Comparison of ENCODE assay signal across 15 cellular contexts in genomic region chr14:103111297-103111981, GRCh38. TPM values are rescaled to one million over a fixed set of nuclear protein-coding genes. Genes with fewer than 3 reads are reported as not detected.
A peak's percentile ranks its signal among the peaks of the same experiment; 100 is the strongest.
DNase-seq lines count a peak whose midpoint lies in the region; ATAC-seq and TF ChIP-seq lines count a peak whose summit lies in the region.
"Had no signal": no experiment of that assay in that cellular context is flagged by ENCODE, and none has a peak within 500 bp of the region (broad histone marks: within the 10 kb centered on the region; RNA-seq: fewer than 3 reads in every experiment).

No MANE protein-coding gene starts in this region.

- peak; percentile 59 for ATAC-seq in esophagus mucosa
- ATAC-seq in psoas muscle = peak; percentile 18 to 54 (median 38)
- no peak for ATAC-seq in HG02610 (IDR thresholded peaks at IDR 0.05; ENCODE audit: unreplicated experiment)
- ATAC-seq in GM18498 (IDR thresholded peaks at IDR 0.05; ENCODE audit: unreplicated experiment) = no peak

- no peaks in the 10 kb centered on the region for H3K36me3 Mint-ChIP-seq in CD14-positive monocyte
- H3K36me3 Mint-ChIP-seq: brain had no signal

- H3K79me2 ChIP-seq in MM.1S (ENCODE audit: low read length) = no peaks in the 10 kb centered on the region

- H3K4me1 ChIP-seq in MM.1S (ENCODE audit: low read length) (peaks cover 6% of the 10 kb centered on the region), psoas muscle (peaks cover 36% of the 10 kb centered on the region), testis (peaks cover 21% of the 10 kb centered on the region)

- H3K4me2 ChIP-seq in MM.1S (ENCODE audit: low read depth, low read length) = 0 out of 2 replicates have a peak overlapping the region, but pooled peaks have one; percentile 15

- H3K4me3 Mint-ChIP-seq in CD14-positive monocyte = peak overlapping the region; percentile 39 to 48
- H3K4me3 Mint-ChIP-seq: activated CD4-positive, alpha-beta T cell treated with anti-CD3 and anti-CD28 coated beads, Interleukin-2, amount 10 ng/mL, durations not matched to agents 7 days and 5 days had no signal

- intact Hi-C loops in CD14-positive monocyte (cut with micrococcal nuclease) (no loop called here), psoas muscle (cut with DNase I) (no loop called here), testis (cut with DNase I; ENCODE audit: low total_unique reads) (no loop called here)

- H3K9me2 ChIP-seq in MM.1S (replicated peaks; ENCODE audit: insufficient read depth, low read length) = no peaks in the 10 kb centered on the region

- peaks cover 2 to 4% (median 3%) of the 10 kb centered on the region in 3 donors for H3K27me3 Mint-ChIP-seq in CD14-positive monocyte (ENCODE audit: low read depth in 3 of 3)
- H3K27me3 Mint-ChIP-seq: activated CD4-positive, alpha-beta T cell treated with anti-CD3 and anti-CD28 coated beads, Interleukin-2, amount 10 ng/mL, durations not matched to agents 7 days and 5 days; brain had no signal

- H3K9ac ChIP-seq in MM.1S (ENCODE audit: low read length) = no peak overlapping the region

- H3K36me3 ChIP-seq in MM.1S (replicated peaks; ENCODE audit: insufficient read depth, low read length) (no peaks in the 10 kb centered on the region), psoas muscle (ENCODE audit: insufficient read depth in 1 of 2, low read depth in 1 of 2) (no peaks in the 10 kb centered on the region), testis (ENCODE audit: low read depth, missing control alignments) (no peaks in the 10 kb centered on the region)

- H3K27ac Mint-ChIP-seq in CD14-positive monocyte = peak overlapping the region in 5 of 7 donors; percentile 61 to 80 (median 67)
- H3K27ac Mint-ChIP-seq: activated CD4-positive, alpha-beta T cell treated with anti-CD3 and anti-CD28 coated beads, Interleukin-2, amount 10 ng/mL, durations not matched to agents 7 days and 5 days had no signal

- no peaks in the 10 kb centered on the region for H3K9me3 ChIP-seq in MM.1S (replicated peaks; ENCODE audit: insufficient read depth, low read length)
- H3K9me3 ChIP-seq in psoas muscle = no peaks in the 10 kb centered on the region
- H3K9me3 ChIP-seq in testis = no peaks in the 10 kb centered on the region

- 33 to 59% (median 40%) methylated on average over 4 to 5 of the region's 5 CpGs for whole genome bisulfite sequencing in psoas muscle, 3 donors
- WGBS in testis, 2 donors = 69 to 90% methylated on average over 2 to 5 of the region's 5 CpGs

- no peaks in the 10 kb centered on the region for H3F3A ChIP-seq in MM.1S (ENCODE audit: insufficient read depth, low read length)

- H2AFZ ChIP-seq in MM.1S (ENCODE audit: low read length) = no peak overlapping the region

- H3K27me3 ChIP-seq in MM.1S (replicated peaks; ENCODE audit: insufficient read depth, low read length) (no peaks in the 10 kb centered on the region), psoas muscle (ENCODE audit: insufficient read depth in 3 of 3, low read length in 2 of 3) (no peaks in the 10 kb centered on the region), testis (no peaks in the 10 kb centered on the region)

- DNase-seq in CD14-positive monocyte (ENCODE audit: low spot score) = peak; percentile 76
- no peak for DNase-seq in MM.1S
- DNase-seq in psoas muscle = no peak
- DNase-seq in testis = no peak
- no peak for DNase-seq in activated effector memory CD4-positive, alpha-beta T cell treated with anti-CD3 and anti-CD28 coated beads, Interleukin-2, amount 50 U/mL, for 16 hours
- DNase-seq: activated CD4-positive, alpha-beta T cell treated with anti-CD3 and anti-CD28 coated beads, Interleukin-2, amount 10 ng/mL, durations not matched to agents 7 days and 5 days; AML-193; HFFc6; stimulated activated CD4-positive, alpha-beta T cell treated with anti-CD3 and anti-CD28 coated beads, Interleukin-15, amount 100 ng/mL, for 24 hours had no signal

- TF ChIP-seq POLR2A in testis (IDR thresholded peaks at IDR 0.05) = no peak

- H4K20me1 ChIP-seq in MM.1S (ENCODE audit: insufficient read depth, low read length) = no peaks in the 10 kb centered on the region

- H3K9me3 Mint-ChIP-seq in CD14-positive monocyte = peaks cover 0 to 1% (median 0%) of the 10 kb centered on the region in 7 donors
- H3K9me3 Mint-ChIP-seq: activated CD4-positive, alpha-beta T cell treated with anti-CD3 and anti-CD28 coated beads, Interleukin-2, amount 10 ng/mL, durations not matched to agents 7 days and 5 days; HFFc6 had no signal

- H3K27ac ChIP-seq in MM.1S (ENCODE audit: low read length) (peak overlapping the region; percentile 27; the same call in 1 of the 2 replicates), psoas muscle (peak overlapping the region; percentile 89), testis (no peak overlapping the region)

- H3K4me3 ChIP-seq in MM.1S (ENCODE audit: low read length) (no peak overlapping the region), psoas muscle (peak overlapping the region; percentile 44), testis (no peak overlapping the region)

- no peak for TF ChIP-seq CTCF in CD14-positive monocyte (IDR thresholded peaks at IDR 0.05)
- TF ChIP-seq CTCF in MM.1S (IDR thresholded peaks at IDR 0.05; ENCODE audit: low read length) = no peak
- no peak for TF ChIP-seq CTCF in psoas muscle (IDR thresholded peaks at IDR 0.05)
- TF ChIP-seq CTCF in testis (IDR thresholded peaks at IDR 0.05) = no peak

- H3K4me1 Mint-ChIP-seq in CD14-positive monocyte = peaks cover 75% of the 10 kb centered on the region

RNA-seq across cellular contexts. Expression of gene TNFAIP2, which starts 11.8 kb away (rescaled TPM):
- polyA plus RNA-seq in CD14-positive monocyte = 10 to 100 TPM; 41.5 to 50.8 TPM
- total RNA-seq in esophagus mucosa = 85.3 TPM
- total RNA-seq in psoas muscle = 100 to 1,000 TPM in 1 of 4 donors, 10 to 100 TPM in 3; 25.7 to 146 (median 39.1) TPM
- 10 to 100 TPM; 32.2 to 97.4 (median 52.3) TPM for polyA plus RNA-seq in psoas muscle
- total RNA-seq in testis = 10 to 100 TPM; 44.9 to 51.8 TPM
- polyA plus RNA-seq in testis (ENCODE audit: insufficient read depth, low read depth, low replicate concordance) = 92.8 TPM

RNA-seq across cellular contexts. Expression of gene EXOC3L4, which starts 16.9 kb away (rescaled TPM):
- polyA plus RNA-seq in CD14-positive monocyte = not detected
- total RNA-seq in esophagus mucosa = 0.20 TPM
- total RNA-seq in psoas muscle = under 1 TPM in 2 of 4 donors, not detected in 2; 0.23 to 0.30 TPM
- polyA plus RNA-seq in psoas muscle = under 1 TPM in 2 of 3 donors, not detected in 1; 0.12 to 0.33 TPM
- total RNA-seq in testis = 1 to 10 TPM; 1.0 to 2.4 TPM
- polyA plus RNA-seq in testis (ENCODE audit: insufficient read depth, low read depth, low replicate concordance) = 2.4 TPM
- total RNA-seq: activated CD4-positive, alpha-beta T cell treated with anti-CD3 and anti-CD28 coated beads, Interleukin-2, amount 10 ng/mL, durations not matched to agents 7 days and 5 days; T-helper 1 cell treated with Interleukin-12 subunit alpha and Interleukin-12 subunit beta and Interleukin-4 antibody, amounts not matched to agents 30 ng/mL and 1 ng/mL, for 36 hours had no signal

RNA-seq across cellular contexts. Expression of gene LBHD2, which starts 27.4 kb away (rescaled TPM):
- polyA plus RNA-seq in CD14-positive monocyte (not detected), psoas muscle (not detected), testis (ENCODE audit: insufficient read depth, low read depth, low replicate concordance) (3.9 TPM)
- total RNA-seq in esophagus mucosa (not detected), psoas muscle (not detected), testis (1 to 10 TPM; 1.9 to 5.6 TPM)
- total RNA-seq: activated CD4-positive, alpha-beta T cell treated with anti-CD3 and anti-CD28 coated beads, Interleukin-2, amount 10 ng/mL, durations not matched to agents 7 days and 5 days; HFFc6; LHCN-M2; T-helper 1 cell treated with Interleukin-12 subunit alpha and Interleukin-12 subunit beta and Interleukin-4 antibody, amounts not matched to agents 30 ng/mL and 1 ng/mL, for 36 hours had no signal

RNA-seq across cellular contexts. Expression of gene CDC42BPB, which starts 54.1 kb away (rescaled TPM):
- under 1 TPM; 0.25 to 0.60 TPM for polyA plus RNA-seq in CD14-positive monocyte
- total RNA-seq in esophagus mucosa = 48.5 TPM
- total RNA-seq in psoas muscle = 10 to 100 TPM; 34.2 to 57.4 (median 40.1) TPM
- polyA plus RNA-seq in psoas muscle = 10 to 100 TPM; 20.2 to 43.8 (median 39.6) TPM
- 100 to 1,000 TPM; 201 to 216 TPM for total RNA-seq in testis
- 90.3 TPM for polyA plus RNA-seq in testis (ENCODE audit: insufficient read depth, low read depth, low replicate concordance)

Comparison
In these comparisons a context has a peak if more than half of its experiments do, and no peak if none do; other contexts are left out.
1. H3K27ac ChIP-seq: peak in MM.1S (single experiment) and psoas muscle (single experiment); none in testis (0 of 2).
2. ATAC-seq: peak in esophagus mucosa (single experiment) and psoas muscle (4 of 4); none in HG02610 (single experiment) and GM18498 (single experiment).